1 cellular context compared by ENCODE assay signal in the genomic region with DNA sequence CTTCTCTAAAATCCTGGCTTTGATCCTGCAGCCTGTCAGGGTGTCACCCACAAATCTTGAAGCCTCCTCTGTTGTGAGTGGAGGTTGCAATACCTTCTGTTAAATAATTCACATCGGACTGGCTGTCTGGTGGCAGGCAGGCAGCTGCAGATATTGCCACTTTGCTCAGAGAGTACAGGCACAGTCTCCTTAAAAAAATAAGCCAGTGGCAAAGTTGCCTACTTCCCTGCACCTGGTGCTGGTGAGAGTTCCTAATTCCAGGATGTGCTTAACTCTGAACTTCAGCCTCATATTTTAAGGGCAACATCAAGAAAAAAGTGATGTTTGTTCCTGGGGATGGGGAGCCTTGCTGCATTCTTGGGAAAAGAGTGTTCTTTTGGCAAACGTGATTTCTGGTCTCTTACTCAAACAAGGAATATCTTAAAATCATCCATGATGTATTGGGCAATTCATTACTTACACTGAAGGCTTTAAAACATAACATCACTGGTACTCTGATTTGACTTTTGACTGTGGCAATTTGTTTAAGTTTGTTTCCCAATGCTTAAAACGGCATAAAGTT.
A peak's percentile ranks its signal among the peaks of the same experiment; 100 is the strongest.
TF ChIP-seq lines count a peak whose summit lies in the region.

No MANE protein-coding gene starts in this region.

TF ChIP-seq in HepG2, 621 proteins besides CTCF, POLR2A, EP300 and RAD21 (continued from another document):
- TF ChIP-seq NRL (CRISPR knock-in tag; IDR thresholded peaks at IDR 0.05; ENCODE audit: borderline replicate concordance) = 0 out of 2 replicates have a peak, but pooled peaks have one; percentile 47
- TF ChIP-seq, protein P1, sequence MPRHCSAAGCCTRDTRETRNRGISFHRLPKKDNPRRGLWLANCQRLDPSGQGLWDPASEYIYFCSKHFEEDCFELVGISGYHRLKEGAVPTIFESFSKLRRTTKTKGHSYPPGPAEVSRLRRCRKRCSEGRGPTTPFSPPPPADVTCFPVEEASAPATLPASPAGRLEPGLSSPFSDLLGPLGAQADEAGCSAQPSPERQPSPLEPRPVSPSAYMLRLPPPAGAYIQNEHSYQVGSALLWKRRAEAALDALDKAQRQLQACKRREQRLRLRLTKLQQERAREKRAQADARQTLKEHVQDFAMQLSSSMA (CRISPR knock-in tag; IDR thresholded peaks at IDR 0.05) = no peak
- TF ChIP-seq, protein P2, sequence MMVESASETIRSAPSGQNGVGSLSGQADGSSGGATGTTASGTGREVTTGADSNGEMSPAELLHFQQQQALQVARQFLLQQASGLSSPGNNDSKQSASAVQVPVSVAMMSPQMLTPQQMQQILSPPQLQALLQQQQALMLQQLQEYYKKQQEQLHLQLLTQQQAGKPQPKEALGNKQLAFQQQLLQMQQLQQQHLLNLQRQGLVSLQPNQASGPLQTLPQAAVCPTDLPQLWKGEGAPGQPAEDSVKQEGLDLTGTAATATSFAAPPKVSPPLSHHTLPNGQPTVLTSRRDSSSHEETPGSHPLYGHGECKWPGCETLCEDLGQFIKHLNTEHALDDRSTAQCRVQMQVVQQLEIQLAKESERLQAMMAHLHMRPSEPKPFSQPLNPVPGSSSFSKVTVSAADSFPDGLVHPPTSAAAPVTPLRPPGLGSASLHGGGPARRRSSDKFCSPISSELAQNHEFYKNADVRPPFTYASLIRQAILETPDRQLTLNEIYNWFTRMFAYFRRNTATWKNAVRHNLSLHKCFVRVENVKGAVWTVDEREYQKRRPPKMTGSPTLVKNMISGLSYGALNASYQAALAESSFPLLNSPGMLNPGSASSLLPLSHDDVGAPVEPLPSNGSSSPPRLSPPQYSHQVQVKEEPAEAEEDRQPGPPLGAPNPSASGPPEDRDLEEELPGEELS (CRISPR knock-in tag; IDR thresholded peaks at IDR 0.05) = 0 out of 2 replicates have a peak, but pooled peaks have one; percentile 31
- TF ChIP-seq, protein P3, sequence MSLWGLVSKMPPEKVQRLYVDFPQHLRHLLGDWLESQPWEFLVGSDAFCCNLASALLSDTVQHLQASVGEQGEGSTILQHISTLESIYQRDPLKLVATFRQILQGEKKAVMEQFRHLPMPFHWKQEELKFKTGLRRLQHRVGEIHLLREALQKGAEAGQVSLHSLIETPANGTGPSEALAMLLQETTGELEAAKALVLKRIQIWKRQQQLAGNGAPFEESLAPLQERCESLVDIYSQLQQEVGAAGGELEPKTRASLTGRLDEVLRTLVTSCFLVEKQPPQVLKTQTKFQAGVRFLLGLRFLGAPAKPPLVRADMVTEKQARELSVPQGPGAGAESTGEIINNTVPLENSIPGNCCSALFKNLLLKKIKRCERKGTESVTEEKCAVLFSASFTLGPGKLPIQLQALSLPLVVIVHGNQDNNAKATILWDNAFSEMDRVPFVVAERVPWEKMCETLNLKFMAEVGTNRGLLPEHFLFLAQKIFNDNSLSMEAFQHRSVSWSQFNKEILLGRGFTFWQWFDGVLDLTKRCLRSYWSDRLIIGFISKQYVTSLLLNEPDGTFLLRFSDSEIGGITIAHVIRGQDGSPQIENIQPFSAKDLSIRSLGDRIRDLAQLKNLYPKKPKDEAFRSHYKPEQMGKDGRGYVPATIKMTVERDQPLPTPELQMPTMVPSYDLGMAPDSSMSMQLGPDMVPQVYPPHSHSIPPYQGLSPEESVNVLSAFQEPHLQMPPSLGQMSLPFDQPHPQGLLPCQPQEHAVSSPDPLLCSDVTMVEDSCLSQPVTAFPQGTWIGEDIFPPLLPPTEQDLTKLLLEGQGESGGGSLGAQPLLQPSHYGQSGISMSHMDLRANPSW (CRISPR knock-in tag; IDR thresholded peaks at IDR 0.05; ENCODE audit: borderline replicate concordance) = no peak
- 0 out of 2 replicates have a peak, but pooled peaks have one; percentile 17 for TF ChIP-seq HNF4A (CRISPR knock-in tag; IDR thresholded peaks at IDR 0.05)
- no peak for TF ChIP-seq MED1 (CRISPR knock-in tag; IDR thresholded peaks at IDR 0.05)
- TF ChIP-seq PHF21A (CRISPR knock-in tag; IDR thresholded peaks at IDR 0.05) = peak; percentile 6; the same call in 1 of the 2 replicates
- TF ChIP-seq GFI1 (CRISPR knock-in tag; IDR thresholded peaks at IDR 0.05; ENCODE audit: borderline replicate concordance) = peak; percentile 67; the same call in 1 of the 2 replicates
- TF ChIP-seq ZNF3 (CRISPR knock-in tag; IDR thresholded peaks at IDR 0.05) = no peak
- TF ChIP-seq ZFX (CRISPR knock-in tag; IDR thresholded peaks at IDR 0.05; ENCODE audit: low read depth) = no peak
- TF ChIP-seq, protein P4, sequence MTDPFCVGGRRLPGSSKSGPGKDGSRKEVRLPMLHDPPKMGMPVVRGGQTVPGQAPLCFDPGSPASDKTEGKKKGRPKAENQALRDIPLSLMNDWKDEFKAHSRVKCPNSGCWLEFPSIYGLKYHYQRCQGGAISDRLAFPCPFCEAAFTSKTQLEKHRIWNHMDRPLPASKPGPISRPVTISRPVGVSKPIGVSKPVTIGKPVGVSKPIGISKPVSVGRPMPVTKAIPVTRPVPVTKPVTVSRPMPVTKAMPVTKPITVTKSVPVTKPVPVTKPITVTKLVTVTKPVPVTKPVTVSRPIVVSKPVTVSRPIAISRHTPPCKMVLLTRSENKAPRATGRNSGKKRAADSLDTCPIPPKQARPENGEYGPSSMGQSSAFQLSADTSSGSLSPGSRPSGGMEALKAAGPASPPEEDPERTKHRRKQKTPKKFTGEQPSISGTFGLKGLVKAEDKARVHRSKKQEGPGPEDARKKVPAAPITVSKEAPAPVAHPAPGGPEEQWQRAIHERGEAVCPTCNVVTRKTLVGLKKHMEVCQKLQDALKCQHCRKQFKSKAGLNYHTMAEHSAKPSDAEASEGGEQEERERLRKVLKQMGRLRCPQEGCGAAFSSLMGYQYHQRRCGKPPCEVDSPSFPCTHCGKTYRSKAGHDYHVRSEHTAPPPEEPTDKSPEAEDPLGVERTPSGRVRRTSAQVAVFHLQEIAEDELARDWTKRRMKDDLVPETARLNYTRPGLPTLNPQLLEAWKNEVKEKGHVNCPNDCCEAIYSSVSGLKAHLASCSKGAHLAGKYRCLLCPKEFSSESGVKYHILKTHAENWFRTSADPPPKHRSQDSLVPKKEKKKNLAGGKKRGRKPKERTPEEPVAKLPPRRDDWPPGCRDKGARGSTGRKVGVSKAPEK (CRISPR knock-in tag; IDR thresholded peaks at IDR 0.05; ENCODE audit: borderline replicate concordance) = 0 out of 2 replicates have a peak, but pooled peaks have one; percentile 21
- peak; percentile 58; the same call in 1 of the 2 replicates for TF ChIP-seq ZNF17 (CRISPR knock-in tag; IDR thresholded peaks at IDR 0.05)
- TF ChIP-seq, protein P5, sequence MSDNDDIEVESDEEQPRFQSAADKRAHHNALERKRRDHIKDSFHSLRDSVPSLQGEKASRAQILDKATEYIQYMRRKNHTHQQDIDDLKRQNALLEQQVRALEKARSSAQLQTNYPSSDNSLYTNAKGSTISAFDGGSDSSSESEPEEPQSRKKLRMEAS (IDR thresholded peaks at IDR 0.05) = no peak
- TF ChIP-seq JUND (CRISPR knock-in tag; IDR thresholded peaks at IDR 0.05) = peak; percentile 29; the same call in 1 of the 2 replicates
- TF ChIP-seq CEBPG (CRISPR knock-in tag; IDR thresholded peaks at IDR 0.05) = peak; percentile 64
- 0 out of 2 replicates have a peak, but pooled peaks have one; percentile 22 for TF ChIP-seq MTF2 (CRISPR knock-in tag; IDR thresholded peaks at IDR 0.05; ENCODE audit: borderline replicate concordance)
- 0 out of 2 replicates have a peak, but pooled peaks have one; percentile 2 for TF ChIP-seq ZNF567 (CRISPR knock-in tag; IDR thresholded peaks at IDR 0.05; ENCODE audit: borderline replicate concordance)
- TF ChIP-seq ARNT2 (CRISPR knock-in tag; IDR thresholded peaks at IDR 0.05; ENCODE audit: low read depth) = no peak
- TF ChIP-seq, protein P6, sequence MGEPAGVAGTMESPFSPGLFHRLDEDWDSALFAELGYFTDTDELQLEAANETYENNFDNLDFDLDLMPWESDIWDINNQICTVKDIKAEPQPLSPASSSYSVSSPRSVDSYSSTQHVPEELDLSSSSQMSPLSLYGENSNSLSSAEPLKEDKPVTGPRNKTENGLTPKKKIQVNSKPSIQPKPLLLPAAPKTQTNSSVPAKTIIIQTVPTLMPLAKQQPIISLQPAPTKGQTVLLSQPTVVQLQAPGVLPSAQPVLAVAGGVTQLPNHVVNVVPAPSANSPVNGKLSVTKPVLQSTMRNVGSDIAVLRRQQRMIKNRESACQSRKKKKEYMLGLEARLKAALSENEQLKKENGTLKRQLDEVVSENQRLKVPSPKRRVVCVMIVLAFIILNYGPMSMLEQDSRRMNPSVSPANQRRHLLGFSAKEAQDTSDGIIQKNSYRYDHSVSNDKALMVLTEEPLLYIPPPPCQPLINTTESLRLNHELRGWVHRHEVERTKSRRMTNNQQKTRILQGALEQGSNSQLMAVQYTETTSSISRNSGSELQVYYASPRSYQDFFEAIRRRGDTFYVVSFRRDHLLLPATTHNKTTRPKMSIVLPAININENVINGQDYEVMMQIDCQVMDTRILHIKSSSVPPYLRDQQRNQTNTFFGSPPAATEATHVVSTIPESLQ (CRISPR knock-in tag; conservative IDR thresholded peaks at IDR 0.05) = no peak
- TF ChIP-seq ZNF20 (CRISPR knock-in tag; IDR thresholded peaks at IDR 0.05) = no peak
- 0 out of 2 replicates have a peak, but pooled peaks have one; percentile 35 for TF ChIP-seq ZNF501 (CRISPR knock-in tag; IDR thresholded peaks at IDR 0.05)
- TF ChIP-seq, protein P7, sequence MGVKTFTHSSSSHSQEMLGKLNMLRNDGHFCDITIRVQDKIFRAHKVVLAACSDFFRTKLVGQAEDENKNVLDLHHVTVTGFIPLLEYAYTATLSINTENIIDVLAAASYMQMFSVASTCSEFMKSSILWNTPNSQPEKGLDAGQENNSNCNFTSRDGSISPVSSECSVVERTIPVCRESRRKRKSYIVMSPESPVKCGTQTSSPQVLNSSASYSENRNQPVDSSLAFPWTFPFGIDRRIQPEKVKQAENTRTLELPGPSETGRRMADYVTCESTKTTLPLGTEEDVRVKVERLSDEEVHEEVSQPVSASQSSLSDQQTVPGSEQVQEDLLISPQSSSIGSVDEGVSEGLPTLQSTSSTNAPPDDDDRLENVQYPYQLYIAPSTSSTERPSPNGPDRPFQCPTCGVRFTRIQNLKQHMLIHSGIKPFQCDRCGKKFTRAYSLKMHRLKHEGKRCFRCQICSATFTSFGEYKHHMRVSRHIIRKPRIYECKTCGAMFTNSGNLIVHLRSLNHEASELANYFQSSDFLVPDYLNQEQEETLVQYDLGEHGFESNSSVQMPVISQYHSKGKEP (CRISPR knock-in tag; IDR thresholded peaks at IDR 0.05) = no peak
- TF ChIP-seq CEBPB (IDR thresholded peaks at IDR 0.05; ENCODE audit: borderline replicate concordance, low read depth, low read length) = peak; percentile 57; the same call in 1 of the 2 replicates
- no peak for TF ChIP-seq ZNF24 (IDR thresholded peaks at IDR 0.05)
- 0 out of 2 replicates have a peak, but pooled peaks have one; percentile 57 for TF ChIP-seq HNRNPL (IDR thresholded peaks at IDR 0.05; ENCODE audit: low read depth, low read length)
- no peak for TF ChIP-seq CHD2 (IDR thresholded peaks at IDR 0.05; ENCODE audit: low read depth, low read length)
- no peak for TF ChIP-seq ZNF792 (CRISPR knock-in tag; IDR thresholded peaks at IDR 0.05)
- TF ChIP-seq, protein P8, sequence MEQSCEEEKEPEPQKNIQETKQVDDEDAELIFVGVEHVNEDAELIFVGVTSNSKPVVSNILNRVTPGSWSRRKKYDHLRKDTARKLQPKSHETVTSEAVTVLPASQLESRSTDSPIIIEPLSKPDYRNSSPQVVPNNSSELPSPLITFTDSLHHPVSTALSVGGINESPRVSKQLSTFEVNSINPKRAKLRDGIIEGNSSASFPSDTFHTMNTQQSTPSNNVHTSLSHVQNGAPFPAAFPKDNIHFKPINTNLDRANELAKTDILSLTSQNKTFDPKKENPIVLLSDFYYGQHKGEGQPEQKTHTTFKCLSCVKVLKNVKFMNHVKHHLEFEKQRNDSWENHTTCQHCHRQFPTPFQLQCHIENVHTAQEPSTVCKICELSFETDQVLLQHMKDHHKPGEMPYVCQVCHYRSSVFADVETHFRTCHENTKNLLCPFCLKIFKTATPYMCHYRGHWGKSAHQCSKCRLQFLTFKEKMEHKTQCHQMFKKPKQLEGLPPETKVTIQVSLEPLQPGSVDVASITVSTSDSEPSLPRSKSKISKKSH (CRISPR knock-in tag; IDR thresholded peaks at IDR 0.05; ENCODE audit: borderline replicate concordance) = 0 out of 2 replicates have a peak, but pooled peaks have one; percentile 35
